Comparison of ENCODE assay signal across 23 cellular contexts in the genomic region with DNA sequence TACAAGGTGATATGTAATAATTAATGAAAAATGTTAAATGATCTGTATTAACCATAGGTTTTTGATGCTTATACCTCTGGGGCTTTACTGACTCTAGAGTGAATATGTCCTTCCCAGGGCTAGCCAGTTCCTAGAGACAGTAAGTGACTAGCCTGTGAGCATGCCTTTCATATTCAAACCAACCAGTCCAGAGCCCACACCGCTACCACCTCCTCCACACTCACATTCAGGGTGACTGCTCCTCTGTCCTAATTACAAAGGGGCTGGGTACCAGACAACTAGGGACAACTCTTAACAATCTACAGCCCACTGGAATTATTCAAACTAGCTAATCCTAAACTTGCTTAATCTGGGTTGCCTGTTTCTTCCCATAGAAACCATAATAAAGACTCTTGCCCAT. TPM values are rescaled to one million over a fixed set of nuclear protein-coding genes. Genes with fewer than 3 reads are reported as not detected.
DNase-seq lines count a peak whose midpoint lies in the region; ATAC-seq, FAIRE-seq and TF ChIP-seq lines count a peak whose summit lies in the region.
"Had no signal": no experiment of that assay in that cellular context is flagged by ENCODE, and none has a peak within 500 bp of the region (broad histone marks: within the 10 kb centered on the region; RNA-seq: fewer than 3 reads in every experiment).

No MANE protein-coding gene starts in this region.

- TF ChIP-seq CTCF in GM23338 (conservative IDR thresholded peaks at IDR 0.05; ENCODE audit: low read depth in 2 of 2), result no peak
- no peak for TF ChIP-seq CTCF in bronchial epithelial cell (IDR thresholded peaks at IDR 0.05; ENCODE audit: insufficient read depth, low read length, severe bottlenecking)

- H3K4me3 ChIP-seq in GM23338 (no peak overlapping the region), bronchial epithelial cell (ENCODE audit: low read depth, low read length) (no peak overlapping the region)
- H3K4me3 ChIP-seq: A549; BLaER1 treated with 17β-estradiol and CSF1 and Interleukin-3, amounts not matched to agents 10 nM and 100 nM had no signal

- H3K36me3 Mint-ChIP-seq in activated naive CD8-positive, alpha-beta T cell treated with anti-CD3 and anti-CD28 coated beads, Interleukin-2, amount 50 U/mL, for 24 hours (ENCODE audit: low read depth), result peaks cover 23% of the 10 kb centered on the region
- peaks cover 20% of the 10 kb centered on the region for H3K36me3 Mint-ChIP-seq in activated naive CD8-positive, alpha-beta T cell treated with anti-CD3 and anti-CD28 coated beads for 36 hours
- H3K36me3 Mint-ChIP-seq in GM23338 (ENCODE audit: low read depth) (no peaks in the 10 kb centered on the region), T-helper 17 cell (ENCODE audit: low read depth) (peaks cover 5% of the 10 kb centered on the region)

- no peaks in the 10 kb centered on the region; the same call in 1 of the 2 replicates for H3K4me1 ChIP-seq in GM23338 (ENCODE audit: insufficient read depth)
- H3K4me1 ChIP-seq: A549; BE2C; BLaER1 treated with 17β-estradiol and CSF1 and Interleukin-3, amounts not matched to agents 10 nM and 100 nM had no signal

- H2AFZ ChIP-seq in GM23338, result no peak overlapping the region

- H3K27ac Mint-ChIP-seq in activated naive CD8-positive, alpha-beta T cell treated with anti-CD3 and anti-CD28 coated beads, Interleukin-2, amount 50 U/mL, for 24 hours, result no peak overlapping the region
- H3K27ac Mint-ChIP-seq in activated naive CD8-positive, alpha-beta T cell treated with anti-CD3 and anti-CD28 coated beads for 36 hours, result no peak overlapping the region
- H3K27ac Mint-ChIP-seq in GM23338 (0 out of 2 replicates have a peak overlapping the region, but pooled peaks have one; percentile 37), T-helper 17 cell (peak overlapping the region; percentile 83)
- H3K27ac Mint-ChIP-seq: CD4-positive, alpha-beta T cell had no signal

- H3K9me3 Mint-ChIP-seq in activated naive CD8-positive, alpha-beta T cell treated with anti-CD3 and anti-CD28 coated beads, Interleukin-2, amount 50 U/mL, for 24 hours, result no peaks in the 10 kb centered on the region
- no peaks in the 10 kb centered on the region for H3K9me3 Mint-ChIP-seq in activated naive CD8-positive, alpha-beta T cell treated with anti-CD3 and anti-CD28 coated beads for 36 hours
- H3K9me3 Mint-ChIP-seq in GM23338, result no peaks in the 10 kb centered on the region
- H3K9me3 Mint-ChIP-seq: CD4-positive, alpha-beta T cell; CD8-positive, alpha-beta memory T cell had no signal

- H3K9me3 ChIP-seq in T-helper 17 cell (ENCODE audit: control insufficient read depth, low read length, poor library complexity, severe bottlenecking), result no peaks in the 10 kb centered on the region
- H3K9me3 ChIP-seq: A549; BE2C; BLaER1 treated with 17β-estradiol and CSF1 and Interleukin-3, amounts not matched to agents 10 nM and 100 nM had no signal

- no peaks in the 10 kb centered on the region for H3K27me3 Mint-ChIP-seq in activated naive CD8-positive, alpha-beta T cell treated with anti-CD3 and anti-CD28 coated beads, Interleukin-2, amount 50 U/mL, for 24 hours
- H3K27me3 Mint-ChIP-seq in activated naive CD8-positive, alpha-beta T cell treated with anti-CD3 and anti-CD28 coated beads for 36 hours, result no peaks in the 10 kb centered on the region
- H3K27me3 Mint-ChIP-seq in GM23338 (ENCODE audit: insufficient read depth, low read depth, poor library complexity) (peaks cover 3% of the 10 kb centered on the region), T-helper 17 cell (no peaks in the 10 kb centered on the region)
- H3K27me3 Mint-ChIP-seq: CD4-positive, alpha-beta T cell; CD8-positive, alpha-beta memory T cell had no signal

- H4K20me1 ChIP-seq in GM23338 (replicated peaks; ENCODE audit: insufficient read depth), result no peaks in the 10 kb centered on the region
- H4K20me1 ChIP-seq: BLaER1 treated with 17β-estradiol and CSF1 and Interleukin-3, amounts not matched to agents 10 nM and 100 nM had no signal

- no peak overlapping the region for H3K27ac ChIP-seq in GM23338 (ENCODE audit: low read depth)
- H3K27ac ChIP-seq: A549; BLaER1 treated with 17β-estradiol and CSF1 and Interleukin-3, amounts not matched to agents 10 nM and 100 nM had no signal

- H3K36me3 ChIP-seq in GM23338 (ENCODE audit: insufficient read depth), result no peaks in the 10 kb centered on the region
- peaks cover 1% of the 10 kb centered on the region for H3K36me3 ChIP-seq in bronchial epithelial cell (ENCODE audit: control insufficient read depth, insufficient read depth, low read length)

- no peak for DNase-seq in activated naive CD8-positive, alpha-beta T cell treated with anti-CD3 and anti-CD28 coated beads, Interleukin-2, amount 50 U/mL, for 24 hours
- no peak for DNase-seq in activated naive CD8-positive, alpha-beta T cell treated with anti-CD3 and anti-CD28 coated beads for 36 hours
- DNase-seq in GM23338 (ENCODE audit: low spot score) (peak; percentile 30), T-helper 17 cell (no peak), bronchial epithelial cell (ENCODE audit: low read depth) (no peak), HEK293T (ENCODE audit: extremely low spot score) (no peak), Right ventricle myocardium superior (no peak)
- DNase-seq: 8988T; ACHN; AML-193; BE2C; CD4-positive, alpha-beta T cell; CD8-positive, alpha-beta memory T cell; DMS 273 treated with DMSO at 0.1 percent for 48 hours; DMS79; EL; GF-D8; GOT3; HCEC 1CT had no signal

- CTCF ChIA-PET in HEK293T (lab: Yijun Ruan, JAX), result no interaction called here

- no peak overlapping the region for H3K4me2 ChIP-seq in GM23338
- H3K4me2 ChIP-seq: A549; BLaER1 treated with 17β-estradiol and CSF1 and Interleukin-3, amounts not matched to agents 10 nM and 100 nM had no signal

- no peaks in the 10 kb centered on the region for H3F3A ChIP-seq in GM23338 (replicated peaks; ENCODE audit: low read depth)

- FAIRE-seq in bronchial epithelial cell (lab: Jason Lieb, UNC), result peak; percentile 86

- intact Hi-C loops in Right ventricle myocardium superior (cut with DNase I), result no loop called here

- H3K79me2 ChIP-seq in GM23338 (replicated peaks; ENCODE audit: insufficient read depth), result no peaks in the 10 kb centered on the region

- peaks cover 6% of the 10 kb centered on the region for H3K4me1 Mint-ChIP-seq in activated naive CD8-positive, alpha-beta T cell treated with anti-CD3 and anti-CD28 coated beads, Interleukin-2, amount 50 U/mL, for 24 hours
- H3K4me1 Mint-ChIP-seq in activated naive CD8-positive, alpha-beta T cell treated with anti-CD3 and anti-CD28 coated beads for 36 hours, result no peaks in the 10 kb centered on the region
- peaks cover 6% of the 10 kb centered on the region; the same call in 2 of the 3 replicates for H3K4me1 Mint-ChIP-seq in GM23338
- H3K4me1 Mint-ChIP-seq in T-helper 17 cell, result peaks cover 2% of the 10 kb centered on the region
- H3K4me1 Mint-ChIP-seq: CD14-positive monocyte; CD8-positive, alpha-beta memory T cell had no signal

- POLR2A ChIA-PET in HEK293T (lab: Yijun Ruan, JAX), result no interaction called here

- H3K27me3 ChIP-seq in GM23338 (ENCODE audit: insufficient read depth), result no peaks in the 10 kb centered on the region
- no peaks in the 10 kb centered on the region for H3K27me3 ChIP-seq in bronchial epithelial cell (ENCODE audit: control insufficient read depth, insufficient read depth, low read length)
- H3K27me3 ChIP-seq: BE2C; BLaER1 treated with 17β-estradiol and CSF1 and Interleukin-3, amounts not matched to agents 10 nM and 100 nM had no signal

- ATAC-seq in activated naive CD8-positive, alpha-beta T cell treated with anti-CD3 and anti-CD28 coated beads, Interleukin-2, amount 50 U/mL, for 24 hours, result peak; percentile 59
- ATAC-seq in GM23338, result peak; percentile 94
- ATAC-seq in T-helper 17 cell, result no peak
- ATAC-seq in GM21717 (IDR thresholded peaks at IDR 0.05; ENCODE audit: unreplicated experiment), result no peak
- no peak for ATAC-seq in Right ventricle myocardium superior (ENCODE audit: poor library complexity)
- ATAC-seq: A549 had no signal

- no peaks in the 10 kb centered on the region for H3K9me2 ChIP-seq in GM23338 (ENCODE audit: insufficient read depth)

- no peak overlapping the region for H3K4me3 Mint-ChIP-seq in activated naive CD8-positive, alpha-beta T cell treated with anti-CD3 and anti-CD28 coated beads, Interleukin-2, amount 50 U/mL, for 24 hours
- no peak overlapping the region for H3K4me3 Mint-ChIP-seq in activated naive CD8-positive, alpha-beta T cell treated with anti-CD3 and anti-CD28 coated beads for 36 hours
- no peak overlapping the region for H3K4me3 Mint-ChIP-seq in GM23338
- no peak overlapping the region for H3K4me3 Mint-ChIP-seq in T-helper 17 cell
- H3K4me3 Mint-ChIP-seq: CD14-positive monocyte; CD4-positive, alpha-beta T cell; CD8-positive, alpha-beta memory T cell had no signal

TF ChIP-seq in GM23338, 12 proteins besides CTCF, POLR2A, EP300 and RAD21 (continues in another document):
- TF ChIP-seq EZH2 (IDR thresholded peaks at IDR 0.05; ENCODE audit: low read depth, unreplicated experiment), result no peak
- TF ChIP-seq JUNB (IDR thresholded peaks at IDR 0.05; ENCODE audit: unreplicated experiment), result no peak
- no peak for TF ChIP-seq ETS1 (IDR thresholded peaks at IDR 0.05)

TF ChIP-seq in HEK293T, 16 proteins besides CTCF, POLR2A, EP300 and RAD21:
- TF ChIP-seq NFRKB (IDR thresholded peaks at IDR 0.05) (no peak), FOXK2 (IDR thresholded peaks at IDR 0.05) (no peak), BHLHE40 (IDR thresholded peaks at IDR 0.05; ENCODE audit: borderline replicate concordance) (no peak), L3MBTL2 (conservative IDR thresholded peaks at IDR 0.05) (no peak), FOXA1 (IDR thresholded peaks at IDR 0.05) (no peak), ELF4 (IDR thresholded peaks at IDR 0.05) (no peak), SUZ12 (IDR thresholded peaks at IDR 0.05) (no peak), LEF1 (IDR thresholded peaks at IDR 0.05; ENCODE audit: borderline replicate concordance) (no peak), FOXM1 (IDR thresholded peaks at IDR 0.05; ENCODE audit: borderline replicate concordance) (no peak), CTBP1 (IDR thresholded peaks at IDR 0.05; ENCODE audit: borderline replicate concordance) (no peak)

RNA-seq across cellular contexts. Expression of gene RALGAPA1, which starts 49.0 kb away (rescaled TPM):
- 10 to 100 TPM; 24.1 to 24.7 TPM for total RNA-seq in activated naive CD8-positive, alpha-beta T cell treated with anti-CD3 and anti-CD28 coated beads for 36 hours
- 26.0 and 27.3 TPM in 2 replicates for total RNA-seq in GM23338 (2014; rRNA removed; shearing (Covaris generic))
- 20.2 and 21.9 TPM in 2 replicates for polyA plus RNA-seq in GM23338 (2016; fragmentation: Nextera tagmentation; extraction: Ambion mirVana)
- 10 to 100 TPM; 79.0 to 79.4 TPM for total RNA-seq in T-helper 17 cell
- 28.2 and 44.5 TPM in 2 replicates for total RNA-seq in bronchial epithelial cell
- total RNA-seq in Right ventricle myocardium superior, result 31.3 TPM

Comparison
In these comparisons a context has a peak if more than half of its experiments do, and no peak if none do; other contexts are left out.
1. ATAC-seq: peak in activated naive CD8-positive, alpha-beta T cell treated with anti-CD3 and anti-CD28 coated beads, Interleukin-2, amount 50 U/mL, for 24 hours (single experiment) and GM23338 (single experiment); none in T-helper 17 cell (single experiment), GM21717 (single experiment) and Right ventricle myocardium superior (single experiment).
2. H3K27ac Mint-ChIP-seq: peak in GM23338 (single experiment) and T-helper 17 cell (single experiment); none in activated naive CD8-positive, alpha-beta T cell treated with anti-CD3 and anti-CD28 coated beads, Interleukin-2, amount 50 U/mL, for 24 hours (single experiment) and activated naive CD8-positive, alpha-beta T cell treated with anti-CD3 and anti-CD28 coated beads for 36 hours (single experiment).